In the genomic region with DNA sequence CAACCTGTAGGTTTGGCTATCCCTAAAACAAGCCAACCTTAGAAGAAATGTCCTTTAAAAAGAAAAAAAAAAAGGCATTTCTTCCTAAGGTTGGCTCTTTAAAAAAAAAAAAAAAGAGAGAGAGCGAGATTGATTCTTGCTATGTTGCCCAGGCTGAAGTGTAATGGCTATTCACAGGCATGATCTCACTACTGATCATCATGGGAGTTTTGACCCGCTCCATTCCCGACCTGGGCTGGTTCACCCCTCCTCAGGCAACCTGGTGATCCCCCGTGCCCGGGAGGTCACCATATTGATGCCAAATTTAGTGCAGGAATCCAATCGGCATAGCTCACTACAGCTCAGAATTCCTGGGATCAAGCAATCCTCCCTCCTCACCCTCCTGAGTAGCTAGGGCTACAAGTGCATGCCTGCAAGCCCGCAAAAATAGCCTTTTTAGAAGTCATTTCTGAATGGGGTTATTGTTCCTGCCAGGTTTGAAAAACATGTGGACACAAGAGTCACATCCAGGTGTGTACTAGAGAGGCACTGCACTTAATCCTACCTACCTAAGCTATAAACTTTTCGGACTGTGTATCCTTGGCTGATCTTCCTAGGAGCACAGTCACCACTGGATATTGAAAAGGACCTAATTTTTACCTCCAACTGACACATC, we compare ENCODE assay signal across 16 cellular contexts.
DNase-seq lines count a peak whose midpoint lies in the region; ATAC-seq and TF ChIP-seq lines count a peak whose summit lies in the region.
"Had no signal": no experiment of that assay in that cellular context is flagged by ENCODE, and none has a peak within 500 bp of the region (broad histone marks: within the 10 kb centered on the region; RNA-seq: fewer than 3 reads in every experiment).

No MANE protein-coding gene starts in this region.

- POLR2A ChIA-PET in HCT116 (lab: Charles Lee): no interaction called here

- H3K36me3 ChIP-seq in HCT116 (ENCODE audit: control insufficient read depth in 1 of 2, insufficient read depth in 2 of 2, low read length in 2 of 2) (peaks cover 0 to 5% of the 10 kb centered on the region in 2 experiments; a peak in 1 of 4 replicates), brain microvascular endothelial cell (replicated peaks) (peaks cover 3% of the 10 kb centered on the region), skeletal muscle tissue (ENCODE audit: control insufficient read depth in 3 of 3, insufficient read depth in 3 of 3, low read length in 3 of 3) (peaks cover 0 to 2% (median 0%) of the 10 kb centered on the region in 3 donors), uterus (no peaks in the 10 kb centered on the region)
- H3K36me3 ChIP-seq: cardiac muscle cell, Peyer's patch had no signal

- RAD21 ChIA-PET in HCT116 (lab: Charles Lee; ENCODE audit: low non-redundant PET in 1 of 2, low total read pairs in 2 of 2, uncharacterized antibody in 2 of 2, unreplicated experiment in 2 of 2): interaction anchor here in 1 of 2 experiments (0.8 kb wide), 1 partner anchor 16 kb away, joined by 3 read pairs; no protein-coding TSS in a partner anchor

- H3K27ac ChIP-seq in HCT116 (ENCODE audit: low read depth, low read length): peak overlapping the region; percentile 64
- peak overlapping the region; percentile 43 for H3K27ac ChIP-seq in brain microvascular endothelial cell
- H3K27ac ChIP-seq in right cardiac atrium (ENCODE audit: low read length): no peak overlapping the region
- H3K27ac ChIP-seq in skeletal muscle tissue (ENCODE audit: low read depth, low read length): peak overlapping the region; percentile 78
- H3K27ac ChIP-seq in uterus: no peak overlapping the region
- H3K27ac ChIP-seq: cardiac muscle cell had no signal

- no peak overlapping the region; a peak in 1 of 4 replicates for H3K4me3 ChIP-seq in HCT116 (replicated peaks in 1 of 2; ENCODE audit: low read depth in 1 of 2, low read length in 2 of 2)
- no peak overlapping the region for H3K4me3 ChIP-seq in brain microvascular endothelial cell (ENCODE audit: low read depth, low read length)
- no peak overlapping the region for H3K4me3 ChIP-seq in right cardiac atrium (ENCODE audit: low read length)
- peak overlapping the region in 1 of 3 donors; percentile 41 for H3K4me3 ChIP-seq in skeletal muscle tissue (ENCODE audit: low read length in 3 of 3)
- no peak overlapping the region for H3K4me3 ChIP-seq in uterus
- H3K4me3 ChIP-seq: cardiac muscle cell, HAP-1, Peyer's patch had no signal

- H3K4me2 ChIP-seq in HCT116 (ENCODE audit: low read length): peak overlapping the region; percentile 50

- H3K4me1 ChIP-seq in HCT116 (ENCODE audit: control insufficient read depth in 1 of 2, insufficient read depth in 2 of 2, low read length in 2 of 2): peaks cover 21 to 39% of the 10 kb centered on the region in 2 experiments
- peaks cover 2% of the 10 kb centered on the region for H3K4me1 ChIP-seq in right cardiac atrium (ENCODE audit: control insufficient read depth, insufficient read depth, low read length)
- H3K4me1 ChIP-seq in skeletal muscle tissue (ENCODE audit: control insufficient read depth in 3 of 3, insufficient read depth in 3 of 3, low read length in 3 of 3): peaks cover 8 to 11% (median 9%) of the 10 kb centered on the region in 3 donors
- H3K4me1 ChIP-seq in uterus: no peaks in the 10 kb centered on the region
- H3K4me1 ChIP-seq: HAP-1, Peyer's patch had no signal

- no peak for TF ChIP-seq RAD21 in HCT116 (IDR thresholded peaks at IDR 0.05; ENCODE audit: low read depth)

- BruUV-seq in HCT116 (replicated peaks; lab: Mats Ljungman, UMichigan): no TSS peak

- in situ Hi-C loops in brain microvascular endothelial cell (cut with HindIII; ENCODE audit: low pct_ligation_motif_present, low sequenced_read_pairs): no loop called here

- peak overlapping the region; percentile 18; the same call in 1 of the 2 replicates for H3K9ac ChIP-seq in HCT116 (ENCODE audit: low read length)
- peak overlapping the region; percentile 40 to 54 (median 43) for H3K9ac ChIP-seq in skeletal muscle tissue (ENCODE audit: low read depth in 1 of 3, low read length in 3 of 3)

- CTCF ChIA-PET in HCT116 (lab: Charles Lee): no interaction called here

- ATAC-seq in HCT116 (peak; percentile 83), right cardiac atrium (peak; percentile 24 to 45), GM19328 (IDR thresholded peaks at IDR 0.05; ENCODE audit: unreplicated experiment) (no peak)
- ATAC-seq: natural killer cell treated with Interleukin-12 subunit alpha and Interleukin-12 subunit beta and Interleukin-15 and Interleukin-18, amount 100 ng/mL, for 72 hours had no signal

- H4K20me1 ChIP-seq in HCT116 (ENCODE audit: insufficient read depth): no peaks in the 10 kb centered on the region

- intact Hi-C loops in HCT116 (cut with micrococcal nuclease): loop anchor here (10.0 kb wide), 1 partner anchor 102 kb away; no protein-coding TSS in a partner anchor
- intact Hi-C loops in right cardiac atrium (cut with DNase I): no loop called here
- intact Hi-C loops in uterus (cut with DNase I; ENCODE audit: low total_unique reads): no loop called here

- no peak for TF ChIP-seq POLR2A in HCT116 (IDR thresholded peaks at IDR 0.05; ENCODE audit: borderline replicate concordance, extremely low read depth, insufficient read depth, insufficient read length)
- TF ChIP-seq POLR2A in uterus (IDR thresholded peaks at IDR 0.05): no peak

- 0 out of 2 replicates have a peak, but pooled peaks cover 4% of the 10 kb centered on the region for H3K79me2 ChIP-seq in HCT116 (ENCODE audit: insufficient read depth, low read length)

- H3K9me3 ChIP-seq in HCT116 (ENCODE audit: control insufficient read depth in 1 of 2, insufficient read depth in 1 of 2, low read depth in 1 of 2, low read length in 2 of 2) (no peaks in the 10 kb centered on the region), right cardiac atrium (ENCODE audit: control insufficient read depth, low read length) (no peaks in the 10 kb centered on the region), skeletal muscle tissue (ENCODE audit: control insufficient read depth in 3 of 3, low read length in 3 of 3) (no peaks in the 10 kb centered on the region), uterus (no peaks in the 10 kb centered on the region)
- H3K9me3 ChIP-seq: HAP-1, Peyer's patch had no signal

- DNase-seq in HCT116 (ENCODE audit: low read depth, low spot score) (no peak), brain microvascular endothelial cell (no peak), right cardiac atrium (no peak), uterus (no peak), NCI-H446 treated with DMSO at 0.1 percent for 48 hours (lab: John Stamatoyannopoulos, UW) (no peak)
- DNase-seq: activated T-cell treated with anti-CD3 and anti-CD28 coated beads, Interleukin-2, amount 50 U/mL, for 24 hours; effector memory CD4-positive, alpha-beta T cell; NCI-H2081; NCI-H526 treated with DMSO at 0.1 percent for 48 hours; stimulated activated CD4-positive, alpha-beta T cell treated with anti-CD3 and anti-CD28 coated beads, Interleukin-1b, Interleukin-23, amount 100 ng/mL, for 48 hours had no signal

- H3K27me3 ChIP-seq in HCT116 (ENCODE audit: insufficient read depth, low read length): no peaks in the 10 kb centered on the region
- no peaks in the 10 kb centered on the region for H3K27me3 ChIP-seq in brain microvascular endothelial cell (replicated peaks)
- no peaks in the 10 kb centered on the region for H3K27me3 ChIP-seq in right cardiac atrium (ENCODE audit: control insufficient read depth, insufficient read depth)
- H3K27me3 ChIP-seq in skeletal muscle tissue (ENCODE audit: control insufficient read depth in 3 of 3, insufficient read depth in 3 of 3, low read length in 3 of 3): no peaks in the 10 kb centered on the region
- no peaks in the 10 kb centered on the region for H3K27me3 ChIP-seq in uterus
- H3K27me3 ChIP-seq: cardiac muscle cell, Peyer's patch had no signal

- no peaks in the 10 kb centered on the region for H3K9me2 ChIP-seq in HCT116 (ENCODE audit: insufficient read depth)

- no peak overlapping the region for H2AFZ ChIP-seq in HCT116 (ENCODE audit: low read depth, low read length, poor library complexity, severe bottlenecking)

- WGBS in right cardiac atrium: 86% methylated on average over 8 of the region's 8 CpGs

- TF ChIP-seq CTCF in HCT116 (IDR thresholded peaks at IDR 0.05 in 2 of 3, conservative IDR thresholded peaks at IDR 0.05 in 1 of 3; ENCODE audit: borderline replicate concordance in 1 of 3, insufficient read depth in 1 of 3, low read depth in 2 of 3, low read length in 2 of 3): no peak
- TF ChIP-seq CTCF in brain microvascular endothelial cell (IDR thresholded peaks at IDR 0.05; ENCODE audit: low read depth, low read length, missing control alignments): no peak
- no peak for TF ChIP-seq CTCF in uterus (IDR thresholded peaks at IDR 0.05)

TF ChIP-seq in HCT116, 20 proteins besides CTCF, POLR2A, EP300 and RAD21:
- TF ChIP-seq JUND (IDR thresholded peaks at IDR 0.05) (no peak), SP1 (IDR thresholded peaks at IDR 0.05; ENCODE audit: low read depth) (0 out of 2 replicates have a peak, but pooled peaks have one; percentile 26)

Comparison
In these comparisons a context has a peak if more than half of its experiments do, and no peak if none do; other contexts are left out.
1. H3K27ac ChIP-seq: peak in HCT116 (single experiment), brain microvascular endothelial cell (single experiment) and skeletal muscle tissue (single experiment); none in right cardiac atrium (single experiment) and uterus (0 of 2).